ENCODE assay signal across 24 cellular contexts in the genomic region with DNA sequence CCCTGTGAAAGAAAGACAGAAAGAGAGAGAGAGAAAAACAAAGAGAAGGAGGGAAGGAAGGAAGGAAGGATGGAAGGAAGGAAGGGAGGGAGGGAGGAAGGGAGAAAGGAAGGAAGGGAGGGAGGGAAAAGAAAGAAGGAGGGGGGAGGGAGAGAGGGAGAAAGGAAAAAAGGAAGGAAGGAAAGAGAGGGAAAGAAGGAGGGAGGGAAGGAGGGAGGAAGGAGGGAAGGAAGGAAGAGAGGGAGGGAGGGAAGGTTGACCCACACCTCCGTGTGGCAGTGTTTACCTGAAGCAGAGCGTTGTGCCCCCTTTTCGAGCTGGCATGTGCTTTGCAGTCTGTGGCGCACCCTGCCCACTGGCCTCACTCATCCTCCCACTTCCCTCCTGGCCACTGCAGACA.
DNase-seq lines count a peak whose midpoint lies in the region; ATAC-seq, FAIRE-seq and TF ChIP-seq lines count a peak whose summit lies in the region.
"Had no signal": no experiment of that assay in that cellular context is flagged by ENCODE, and none has a peak within 500 bp of the region (broad histone marks: within the 10 kb centered on the region; RNA-seq: fewer than 3 reads in every experiment).

No MANE protein-coding gene starts in this region.

- no peak overlapping the region for H3K27ac ChIP-seq in HEK293 (ENCODE audit: extremely low read depth, low read depth, low read length)
- H3K27ac ChIP-seq: 22Rv1, BLaER1, C4-2B had no signal

- H3K27me3 Mint-ChIP-seq in activated naive CD8-positive, alpha-beta T cell: no peaks in the 10 kb centered on the region
- H3K27me3 Mint-ChIP-seq in activated naive CD8-positive, alpha-beta T cell treated with anti-CD3 and anti-CD28 coated beads, Interleukin-2, amount 50 U/mL, for 24 hours: no peaks in the 10 kb centered on the region
- peaks cover 14% of the 10 kb centered on the region for H3K27me3 Mint-ChIP-seq in T-helper 2 cell treated with Interferon-gamma antibody and Interleukin-4, amounts not matched to agents 5 μg/mL and 100 μg/mL, for 36 hours (ENCODE audit: low read depth)
- H3K27me3 Mint-ChIP-seq: CD4-positive, CD25-positive, alpha-beta regulatory T cell had no signal

- H3K4me3 ChIP-seq in HEK293 (ENCODE audit: low read depth, low read length): no peak overlapping the region
- H3K4me3 ChIP-seq: BLaER1, GM12878, HAP-1 had no signal

- DNase-seq in activated naive CD8-positive, alpha-beta T cell treated with anti-CD3 and anti-CD28 coated beads, Interleukin-2, amount 50 U/mL, for 24 hours: no peak
- peak; percentile 17 for DNase-seq in islet precursor cell
- DNase-seq in urothelium cell line (ENCODE audit: low spot score): no peak
- no peak for DNase-seq in T-helper 2 cell treated with Interferon-gamma antibody and Interleukin-4, amounts not matched to agents 5 μg/mL and 100 μg/mL, for 36 hours (ENCODE audit: low spot score)
- DNase-seq: Caco-2; CD4-positive, CD25-positive, alpha-beta regulatory T cell; CD8-positive, alpha-beta T cell; DMS 273 treated with DMSO at 0.1 percent for 48 hours; DMS79; EL; GDM1; GOT3 had no signal

- TF ChIP-seq CTCF in HEK293 (tag by site-specific recombination; IDR thresholded peaks at IDR 0.05): no peak

- peaks cover 19% of the 10 kb centered on the region for H3K36me3 Mint-ChIP-seq in activated naive CD8-positive, alpha-beta T cell
- peaks cover 7% of the 10 kb centered on the region for H3K36me3 Mint-ChIP-seq in activated naive CD8-positive, alpha-beta T cell treated with anti-CD3 and anti-CD28 coated beads, Interleukin-2, amount 50 U/mL, for 24 hours (ENCODE audit: low read depth)
- H3K36me3 Mint-ChIP-seq in T-helper 2 cell treated with Interferon-gamma antibody and Interleukin-4, amounts not matched to agents 5 μg/mL and 100 μg/mL, for 36 hours (ENCODE audit: low read depth): no peaks in the 10 kb centered on the region

- no peaks in the 10 kb centered on the region; the same call in 1 of the 2 replicates for H3K4me1 ChIP-seq in HEK293 (ENCODE audit: control insufficient read depth, insufficient read depth, low read length)
- H3K4me1 ChIP-seq: Caco-2, HAP-1 had no signal

- ATAC-seq in activated naive CD8-positive, alpha-beta T cell treated with anti-CD3 and anti-CD28 coated beads, Interleukin-2, amount 50 U/mL, for 24 hours: no peak
- no peak for ATAC-seq in GM19395 (IDR thresholded peaks at IDR 0.05; ENCODE audit: unreplicated experiment)
- ATAC-seq: CD8-positive, alpha-beta T cell; GM12878 had no signal

- peaks cover 22% of the 10 kb centered on the region for H3K4me1 Mint-ChIP-seq in activated naive CD8-positive, alpha-beta T cell (ENCODE audit: low read depth)
- H3K4me1 Mint-ChIP-seq in activated naive CD8-positive, alpha-beta T cell treated with anti-CD3 and anti-CD28 coated beads, Interleukin-2, amount 50 U/mL, for 24 hours: peaks cover 16% of the 10 kb centered on the region
- no peaks in the 10 kb centered on the region for H3K4me1 Mint-ChIP-seq in T-helper 2 cell treated with Interferon-gamma antibody and Interleukin-4, amounts not matched to agents 5 μg/mL and 100 μg/mL, for 36 hours (ENCODE audit: low read depth)

- H3K4me3 Mint-ChIP-seq in activated naive CD8-positive, alpha-beta T cell: no peak overlapping the region
- H3K4me3 Mint-ChIP-seq in activated naive CD8-positive, alpha-beta T cell treated with anti-CD3 and anti-CD28 coated beads, Interleukin-2, amount 50 U/mL, for 24 hours: no peak overlapping the region
- H3K4me3 Mint-ChIP-seq in T-helper 2 cell treated with Interferon-gamma antibody and Interleukin-4, amounts not matched to agents 5 μg/mL and 100 μg/mL, for 36 hours: no peak overlapping the region
- H3K4me3 Mint-ChIP-seq: B cell; CD4-positive, CD25-positive, alpha-beta regulatory T cell; CD8-positive, alpha-beta T cell had no signal

- H3K9me3 ChIP-seq in HEK293 (ENCODE audit: control insufficient read depth, insufficient read depth, low read depth, low read length): no peaks in the 10 kb centered on the region
- H3K9me3 ChIP-seq: Caco-2, HAP-1 had no signal

- H3K36me3 ChIP-seq in HEK293 (ENCODE audit: control insufficient read depth in 2 of 2, insufficient read depth in 1 of 2, low read length in 2 of 2): no peaks in the 10 kb centered on the region
- H3K36me3 ChIP-seq: BLaER1, HAP-1 had no signal

- peak overlapping the region; percentile 61 for H3K27ac Mint-ChIP-seq in activated naive CD8-positive, alpha-beta T cell
- H3K27ac Mint-ChIP-seq in activated naive CD8-positive, alpha-beta T cell treated with anti-CD3 and anti-CD28 coated beads, Interleukin-2, amount 50 U/mL, for 24 hours: no peak overlapping the region
- H3K27ac Mint-ChIP-seq in T-helper 2 cell treated with Interferon-gamma antibody and Interleukin-4, amounts not matched to agents 5 μg/mL and 100 μg/mL, for 36 hours: no peak overlapping the region
- H3K27ac Mint-ChIP-seq: B cell; CD4-positive, CD25-positive, alpha-beta regulatory T cell had no signal

- POLR2A ChIA-PET in HEK293 (lab: Yijun Ruan, JAX): interaction anchor here (0.8 kb wide), 1 partner anchor 12 kb away, joined by 3 read pairs; a partner anchor contains a TSS

- CTCF ChIA-PET in HEK293 (lab: Yijun Ruan, JAX): no interaction called here

- peak; percentile 20 for FAIRE-seq in urothelium cell line (lab: Jason Lieb, UNC)
- FAIRE-seq: A204.1, GM12878, GM19239, H54 had no signal

- H3K9me3 Mint-ChIP-seq in activated naive CD8-positive, alpha-beta T cell (ENCODE audit: low read depth): no peaks in the 10 kb centered on the region
- H3K9me3 Mint-ChIP-seq in activated naive CD8-positive, alpha-beta T cell treated with anti-CD3 and anti-CD28 coated beads, Interleukin-2, amount 50 U/mL, for 24 hours: peaks cover 5% of the 10 kb centered on the region
- H3K9me3 Mint-ChIP-seq in T-helper 2 cell treated with Interferon-gamma antibody and Interleukin-4, amounts not matched to agents 5 μg/mL and 100 μg/mL, for 36 hours: no peaks in the 10 kb centered on the region
- H3K9me3 Mint-ChIP-seq: CD4-positive, CD25-positive, alpha-beta regulatory T cell; CD8-positive, alpha-beta T cell had no signal

TF ChIP-seq in HEK293, 187 proteins besides CTCF, POLR2A, EP300 and RAD21:
- TF ChIP-seq ZNF184 (tag by site-specific recombination; IDR thresholded peaks at IDR 0.05): no peak
- TF ChIP-seq ZNF366 (tag by site-specific recombination; conservative IDR thresholded peaks at IDR 0.05): peak; percentile 88
